24 cellular contexts compared by ENCODE assay signal in the genomic region with DNA sequence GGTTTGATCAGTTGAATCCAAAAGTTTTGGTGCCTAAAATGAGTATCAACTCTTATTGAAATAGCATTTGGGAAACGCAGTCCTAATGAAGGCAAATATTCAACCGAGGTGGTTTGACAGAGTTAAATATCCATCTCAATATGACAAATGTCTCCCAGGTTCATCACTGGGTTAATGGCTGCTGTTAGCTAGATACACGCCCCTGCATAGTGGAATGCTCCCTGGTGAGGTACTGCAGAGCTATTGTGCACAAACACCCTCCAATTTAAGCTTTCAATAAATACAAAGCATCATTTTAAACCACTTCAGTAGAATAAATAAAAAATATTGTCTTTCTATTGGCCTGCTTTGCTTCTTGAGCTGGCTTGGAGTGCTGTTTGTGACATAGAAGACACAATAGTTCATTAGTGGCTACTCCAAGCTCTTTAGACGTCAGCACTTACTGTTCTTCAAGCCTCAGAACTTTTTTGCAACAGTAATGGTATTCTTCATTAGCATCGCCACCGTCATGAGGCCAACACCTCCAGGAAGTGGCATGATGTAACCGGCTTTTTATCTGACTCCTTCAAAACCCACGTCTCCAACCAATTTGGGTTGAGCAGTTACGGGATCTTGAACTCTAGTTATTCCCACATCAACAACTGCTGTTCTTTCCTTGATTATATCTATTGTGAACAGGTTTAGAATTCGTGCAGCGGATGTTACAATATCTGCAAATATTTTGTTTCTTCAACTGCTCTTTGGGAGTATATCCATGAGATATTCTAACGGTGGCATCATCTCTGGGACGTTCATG.
"Had no signal": no experiment of that assay in that cellular context is flagged by ENCODE, and none has a peak within 500 bp of the region (broad histone marks: within the 10 kb centered on the region; RNA-seq: fewer than 3 reads in every experiment).

No MANE protein-coding gene starts in this region.

- H3K4me3 ChIP-seq: left ventricle myocardium inferior, sigmoid colon, smooth muscle cell, testis, vagina had no signal

- ATAC-seq: activated CD4-positive, CD25-positive, alpha-beta regulatory T cell treated with anti-CD3 and anti-CD28 coated beads, Interleukin-2, amount 50 U/mL, for 24 hours; activated CD8-positive, alpha-beta T cell treated with anti-CD3 and anti-CD28 coated beads, Interleukin-2, amount 10 ng/mL, durations not matched to agents 7 days and 5 days; activated naive CD4-positive, alpha-beta T cell treated with anti-CD3 and anti-CD28 coated beads, Interleukin-2, amount 50 U/mL, for 72 hours; esophagus mucosa; natural killer cell had no signal

- H3K4me1 ChIP-seq: left ventricle myocardium inferior, sigmoid colon, testis, vagina had no signal

- H3K36me3 Mint-ChIP-seq: activated naive CD4-positive, alpha-beta T cell treated with anti-CD3 and anti-CD28 coated beads, Interleukin-2, amount 50 U/mL, for 72 hours; natural killer cell had no signal

- H3K27ac ChIP-seq: left ventricle myocardium inferior, sigmoid colon, testis, vagina, VCaP had no signal

- H3K9me3 Mint-ChIP-seq: activated naive CD4-positive, alpha-beta T cell treated with anti-CD3 and anti-CD28 coated beads, Interleukin-2, amount 50 U/mL, for 72 hours had no signal

- H3K9me3 ChIP-seq: sigmoid colon, testis, vagina had no signal

- H3K36me3 ChIP-seq: left ventricle myocardium inferior, sigmoid colon, vagina had no signal

- DNase-seq: activated CD4-positive, alpha-beta T cell treated with anti-CD3 and anti-CD28 coated beads, Interleukin-2, amount 10 ng/mL, durations not matched to agents 7 days and 5 days; activated CD8-positive, alpha-beta T cell treated with anti-CD3 and anti-CD28 coated beads, Interleukin-2, amount 10 ng/mL, durations not matched to agents 7 days and 5 days; aorta; central memory CD4-positive, alpha-beta T cell; dermis blood vessel endothelial cell; effector CD8-positive, alpha-beta T cell; foreskin melanocyte; hippocampal formation; left ventricle myocardium inferior; midbrain; natural killer cell; retina; sigmoid colon; stimulated activated CD4-positive, alpha-beta T cell treated with anti-CD3 and anti-CD28 coated beads, Interleukin-4, amount 100 ng/mL, for 1 hour; stimulated activated naive CD4-positive, alpha-beta T cell; testis; trophoblast cell had no signal

- H3K27me3 ChIP-seq: sigmoid colon, testis, vagina had no signal

- H3K4me1 Mint-ChIP-seq: activated CD4-positive, alpha-beta T cell treated with anti-CD3 and anti-CD28 coated beads, Interleukin-2, amount 10 ng/mL, durations not matched to agents 7 days and 5 days; natural killer cell had no signal

- H3K27ac Mint-ChIP-seq: activated CD4-positive, alpha-beta T cell treated with anti-CD3 and anti-CD28 coated beads, Interleukin-2, amount 10 ng/mL, durations not matched to agents 7 days and 5 days; activated CD8-positive, alpha-beta T cell treated with anti-CD3 and anti-CD28 coated beads, Interleukin-2, amount 10 ng/mL, durations not matched to agents 7 days and 5 days; activated naive CD4-positive, alpha-beta T cell treated with anti-CD3 and anti-CD28 coated beads, Interleukin-2, amount 50 U/mL, for 72 hours; natural killer cell; progenitor cell of endocrine pancreas had no signal

- H3K27me3 Mint-ChIP-seq: activated CD4-positive, alpha-beta T cell treated with anti-CD3 and anti-CD28 coated beads, Interleukin-2, amount 10 ng/mL, durations not matched to agents 7 days and 5 days; progenitor cell of endocrine pancreas had no signal

- H3K4me3 Mint-ChIP-seq: activated CD4-positive, alpha-beta T cell treated with anti-CD3 and anti-CD28 coated beads, Interleukin-2, amount 10 ng/mL, durations not matched to agents 7 days and 5 days; activated CD8-positive, alpha-beta T cell treated with anti-CD3 and anti-CD28 coated beads, Interleukin-2, amount 10 ng/mL, durations not matched to agents 7 days and 5 days; natural killer cell had no signal
